In genomic region chr11:2129699-2130366, GRCh38 we compare ENCODE assay signal across 22 cellular contexts. TPM values are rescaled to one million over a fixed set of nuclear protein-coding genes. Genes with fewer than 3 reads are reported as not detected.
DNase-seq lines count a peak whose midpoint lies in the region; ATAC-seq, FAIRE-seq and TF ChIP-seq lines count a peak whose summit lies in the region.
"Had no signal": no experiment of that assay in that cellular context is flagged by ENCODE, and none has a peak within 500 bp of the region (broad histone marks: within the 10 kb centered on the region; RNA-seq: fewer than 3 reads in every experiment).

No MANE protein-coding gene starts in this region.

- H3K27ac ChIP-seq in kidney (ENCODE audit: low read depth in 2 of 2, low read length in 2 of 2), result no peak overlapping the region
- H3K27ac ChIP-seq: 22Rv1 had no signal

- H3K4me1 Mint-ChIP-seq in nephron progenitor cell (peaks cover 50% of the 10 kb centered on the region), type B pancreatic cell (ENCODE audit: unreplicated experiment) (peaks cover 8% of the 10 kb centered on the region)
- H3K4me1 Mint-ChIP-seq: CD14-positive monocyte had no signal

- DNase-seq in Right ventricle myocardium superior, result peak; percentile 27
- DNase-seq in left cardiac atrium, result no peak
- DNase-seq in kidney, result peak; percentile 66
- DNase-seq in nephron progenitor cell, result no peak
- no peak for DNase-seq in Kasumi-1 (lab: John Stamatoyannopoulos, UW)
- no peak for DNase-seq in type B pancreatic cell (ENCODE audit: extremely low spot score, unreplicated experiment)
- DNase-seq in NCI-H510A (lab: John Stamatoyannopoulos, UW), result no peak
- DNase-seq: CD8-positive, alpha-beta T cell; COR-L47; DMS153; GF-D8; GOT3; HFFc6; IMR-90 had no signal

- H3K36me3 Mint-ChIP-seq in nephron progenitor cell (ENCODE audit: low read depth) (peaks cover 30% of the 10 kb centered on the region), type B pancreatic cell (peaks cover 14% of the 10 kb centered on the region)
- H3K36me3 Mint-ChIP-seq: CD14-positive monocyte; CD8-positive, alpha-beta T cell had no signal

- H3K27ac Mint-ChIP-seq in nephron progenitor cell (peak overlapping the region; percentile 48), type B pancreatic cell (no peak overlapping the region)
- H3K27ac Mint-ChIP-seq: CD14-positive monocyte; CD8-positive, alpha-beta T cell; HFFc6 had no signal

- H3K9ac ChIP-seq in kidney (ENCODE audit: low read length in 2 of 2), result no peak overlapping the region

- no peak overlapping the region for H3K4me3 ChIP-seq in kidney (ENCODE audit: low read length in 2 of 2)
- H3K4me3 ChIP-seq: HAP-1 had no signal

- TF ChIP-seq CTCF in kidney (IDR thresholded peaks at IDR 0.05; ENCODE audit: borderline replicate concordance, extremely low read depth, insufficient read depth) (no peak), nephron progenitor cell (IDR thresholded peaks at IDR 0.05) (no peak), type B pancreatic cell (conservative IDR thresholded peaks at IDR 0.05) (no peak)

- H3K9me3 ChIP-seq in kidney (ENCODE audit: control insufficient read depth in 1 of 2, low read length in 2 of 2), result no peaks in the 10 kb centered on the region
- H3K9me3 ChIP-seq: HAP-1 had no signal

- FAIRE-seq in kidney (lab: Jason Lieb, UNC), result no peak
- FAIRE-seq: D721Med, GM19239 had no signal

- H3K9me3 Mint-ChIP-seq in nephron progenitor cell (no peaks in the 10 kb centered on the region), type B pancreatic cell (no peaks in the 10 kb centered on the region)
- H3K9me3 Mint-ChIP-seq: CD8-positive, alpha-beta T cell; HFFc6 had no signal

- H3K36me3 ChIP-seq in kidney (ENCODE audit: control insufficient read depth in 1 of 2, insufficient read depth in 2 of 2, low read length in 2 of 2), result no peaks in the 10 kb centered on the region
- H3K36me3 ChIP-seq: HAP-1 had no signal

- ATAC-seq in Right ventricle myocardium superior (ENCODE audit: poor library complexity) (no peak), left cardiac atrium (no peak), HG03442 (IDR thresholded peaks at IDR 0.05; ENCODE audit: unreplicated experiment) (no peak)
- ATAC-seq: CD8-positive, alpha-beta T cell had no signal

- peaks cover 33% of the 10 kb centered on the region for H3K27me3 Mint-ChIP-seq in nephron progenitor cell (ENCODE audit: low read depth, poor library complexity)
- peaks cover 22% of the 10 kb centered on the region for H3K27me3 Mint-ChIP-seq in type B pancreatic cell

- intact Hi-C loops in Right ventricle myocardium superior (cut with DNase I), result no loop called here
- intact Hi-C loops in left cardiac atrium (cut with DNase I), result no loop called here
- intact Hi-C loops in kidney (cut with DNase I), result no loop called here

- H3K4me1 ChIP-seq in kidney (ENCODE audit: control insufficient read depth in 1 of 2, insufficient read depth in 1 of 2, low read depth in 1 of 2, low read length in 2 of 2), result peaks cover 0 to 3% of the 10 kb centered on the region in 2 donors
- H3K4me1 ChIP-seq: HAP-1 had no signal

- H3K4me3 Mint-ChIP-seq in nephron progenitor cell, result no peak overlapping the region
- no peak overlapping the region for H3K4me3 Mint-ChIP-seq in type B pancreatic cell
- H3K4me3 Mint-ChIP-seq: CD8-positive, alpha-beta T cell; HFFc6 had no signal

RNA-seq across cellular contexts. Expression of gene IGF2, which starts 9.4 kb away (rescaled TPM):
- total RNA-seq in Right ventricle myocardium superior (79.9 TPM), left cardiac atrium (100 to 1,000 TPM in 1 of 2 donors, 10 to 100 TPM in 1; 94.3 to 114 TPM), kidney (30.5 TPM), type B pancreatic cell (ENCODE audit: low replicate concordance) (2,350 and 3,865 TPM in 2 replicates)
- polyA plus RNA-seq in kidney (ENCODE audit: insufficient read depth, low read depth, low replicate concordance), result 10.2 TPM
- total RNA-seq: CD8-positive, alpha-beta T cell had no signal
- polyA plus RNA-seq: CD14-positive monocyte had no signal

RNA-seq across cellular contexts. Expression of gene INS, which starts 31.2 kb away (rescaled TPM):
- total RNA-seq in Right ventricle myocardium superior (not detected), left cardiac atrium (not detected), kidney (not detected), type B pancreatic cell (ENCODE audit: low replicate concordance) (1,584 and 3,976 TPM in 2 replicates)
- polyA plus RNA-seq in kidney (ENCODE audit: insufficient read depth, low read depth, low replicate concordance), result not detected
- total RNA-seq: A673; CD8-positive, alpha-beta T cell; HFFc6; IMR-90 had no signal
- polyA plus RNA-seq: BJ, CD14-positive monocyte, IMR-90 had no signal

RNA-seq across cellular contexts. Expression of gene TH, which starts 41.8 kb away (rescaled TPM):
- total RNA-seq in Right ventricle myocardium superior, result not detected
- not detected for total RNA-seq in left cardiac atrium
- not detected for total RNA-seq in kidney
- polyA plus RNA-seq in kidney (ENCODE audit: insufficient read depth, low read depth, low replicate concordance), result not detected
- total RNA-seq in type B pancreatic cell (ENCODE audit: low replicate concordance), result 2.2 and 11.1 TPM in 2 replicates
- total RNA-seq: A673; CD8-positive, alpha-beta T cell; HFFc6; IMR-90 had no signal
- polyA plus RNA-seq: BJ, CD14-positive monocyte had no signal

Comparison
In these comparisons a context has a peak if more than half of its experiments do, and no peak if none do; other contexts are left out.
1. DNase-seq: peak in Right ventricle myocardium superior (single experiment) and kidney (single experiment); none in left cardiac atrium (single experiment), nephron progenitor cell (single experiment), Kasumi-1 (0 of 2), type B pancreatic cell (single experiment) and NCI-H510A (single experiment).
2. RNA of gene IGF2, which starts 9.4 kb away (total RNA-seq): 2,350 to 3,865 TPM in type B pancreatic cell; 94.3 to 114 TPM in left cardiac atrium, 79.9 TPM in Right ventricle myocardium superior (single experiment) and 30.5 TPM in kidney (single experiment); every median in the first group is over 10 times any median in the second.
3. RNA of gene INS, which starts 31.2 kb away (total RNA-seq): 1,584 to 3,976 TPM in type B pancreatic cell; not detected in Right ventricle myocardium superior (single experiment), not detected in left cardiac atrium and not detected in kidney (single experiment); every median in the first group is over 1,000 times any median in the second.